Comparison of ENCODE assay signal across 1 cellular context in the genomic region with DNA sequence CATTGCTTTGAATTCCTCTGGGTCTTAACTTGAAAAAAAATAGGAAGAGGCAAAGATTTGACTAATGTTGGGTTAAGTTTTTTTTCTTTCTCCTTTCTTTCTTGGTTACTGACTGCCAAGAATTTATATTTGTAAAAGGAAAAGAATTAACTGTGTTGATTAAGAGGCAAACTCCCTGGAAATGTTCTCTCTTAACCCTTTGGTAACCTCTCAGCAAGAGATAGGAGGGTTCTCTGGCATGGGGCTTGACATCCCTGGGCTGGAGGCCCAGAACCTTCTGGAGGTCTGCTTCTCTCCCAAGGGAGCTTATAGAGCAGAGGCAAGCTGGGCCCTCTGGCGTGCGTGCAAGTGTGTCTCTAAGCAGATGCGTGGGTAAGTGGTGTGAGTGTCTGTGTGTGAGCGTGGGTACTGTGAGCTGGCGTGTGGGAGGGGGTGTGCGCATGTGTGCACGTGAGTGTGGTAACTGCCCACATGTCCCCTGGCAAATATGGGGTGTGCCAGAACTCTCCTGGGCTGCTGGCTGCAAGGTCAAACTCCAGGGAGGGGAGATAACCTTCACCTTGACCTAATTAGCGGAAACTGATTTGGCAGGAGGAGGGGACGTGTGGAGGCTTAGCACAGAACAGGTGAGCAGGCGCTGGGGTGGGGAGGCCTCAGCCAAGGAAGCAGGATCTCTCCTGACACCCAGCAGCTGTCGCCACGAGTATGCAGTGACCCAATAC.
TF ChIP-seq lines count a peak whose summit lies in the region.

No MANE protein-coding gene starts in this region.

TF ChIP-seq in GM12878, 131 proteins besides CTCF, POLR2A, EP300 and RAD21:
- TF ChIP-seq BHLHE40 (IDR thresholded peaks at IDR 0.05; ENCODE audit: borderline replicate concordance in 1 of 2, low read depth in 2 of 2, low read length in 1 of 2) (peak; percentile 34 to 75; a peak in 3 of 4 replicates), EZH2 (IDR thresholded peaks at IDR 0.05; ENCODE audit: borderline replicate concordance, control insufficient read depth, low read depth, low read length) (no peak)
